20 cellular contexts compared by ENCODE assay signal in the genomic region with DNA sequence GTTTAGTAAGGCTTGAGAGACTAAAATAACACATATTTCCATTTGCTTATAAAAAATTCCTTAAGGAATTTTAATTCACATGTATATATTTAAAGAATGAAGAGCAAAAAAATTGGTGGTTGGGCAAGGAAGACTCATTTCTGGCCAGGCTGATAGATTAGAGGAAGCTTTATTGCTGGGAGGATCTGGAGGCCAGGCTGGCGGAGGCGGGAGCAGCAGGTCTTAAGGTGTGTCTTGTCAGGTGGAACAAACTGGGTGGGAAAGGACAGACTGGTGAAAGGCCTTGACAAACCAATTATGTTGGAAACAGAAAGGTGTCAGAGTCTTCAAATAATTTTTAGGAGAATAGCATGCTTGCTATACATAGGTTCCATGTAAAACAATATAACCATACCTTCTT.
"Had no signal": no experiment of that assay in that cellular context is flagged by ENCODE, and none has a peak within 500 bp of the region (broad histone marks: within the 10 kb centered on the region; RNA-seq: fewer than 3 reads in every experiment).

No MANE protein-coding gene starts in this region.

- H3K27ac Mint-ChIP-seq: immature natural killer cell, memory B cell, mesothelial cell of epicardium, naive B cell had no signal

- ATAC-seq: left cardiac atrium, left lobe of liver, left lung, left ventricle myocardium superior, lower lobe of right lung, mucosa of descending colon had no signal

- H3K4me1 Mint-ChIP-seq: immature natural killer cell, memory B cell, naive B cell had no signal

- H3K9me3 Mint-ChIP-seq: mesothelial cell of epicardium had no signal

- DNase-seq: hippocampal formation, hypothalamus, immature natural killer cell, islet precursor cell, kidney, kidney glomerular epithelial cell, left cardiac atrium, left ventricle myocardium inferior, left ventricle myocardium superior, lower lobe of right lung, mammary epithelial cell, mesenchymal stem cell, mesendoderm, midbrain, mucosa of descending colon, naive B cell had no signal

- H3K36me3 Mint-ChIP-seq: memory B cell, mesothelial cell of epicardium, naive B cell had no signal

- H3K4me3 Mint-ChIP-seq: immature natural killer cell, memory B cell, mesothelial cell of epicardium had no signal

- H3K27me3 Mint-ChIP-seq: memory B cell, naive B cell had no signal
